17 cellular contexts compared by ENCODE assay signal in genomic region chr14:104359969-104360442, GRCh38.
DNase-seq lines count a peak whose midpoint lies in the region; ATAC-seq, FAIRE-seq and TF ChIP-seq lines count a peak whose summit lies in the region.
"Had no signal": no experiment of that assay in that cellular context is flagged by ENCODE, and none has a peak within 500 bp of the region (broad histone marks: within the 10 kb centered on the region; RNA-seq: fewer than 3 reads in every experiment).

No MANE protein-coding gene starts in this region.

- H3K36me3 ChIP-seq in kidney (ENCODE audit: control insufficient read depth in 1 of 2, insufficient read depth in 2 of 2, low read length in 2 of 2) (no peaks in the 10 kb centered on the region), spleen (no peaks in the 10 kb centered on the region)

- no peaks in the 10 kb centered on the region for H3K27me3 ChIP-seq in H9 (ENCODE audit: insufficient read depth, low read length)
- H3K27me3 ChIP-seq in spleen (replicated peaks in 1 of 7), result peaks cover 0 to 19% (median 0%) of the 10 kb centered on the region in 7 donors

- in situ Hi-C loops in ACHN (cut with HindIII; ENCODE audit: low pct_ligation_motif_present, low pct_unique_long_range_greater_than_20kb, low sequenced_read_pairs), result no loop called here

- no peaks in the 10 kb centered on the region for H3K36me3 Mint-ChIP-seq in activated T-cell treated with anti-CD3 and anti-CD28 coated beads, Interleukin-2, amount 50 U/mL, for 4 hours (ENCODE audit: insufficient read depth)
- no peaks in the 10 kb centered on the region; a peak in 1 of 7 replicates for H3K36me3 Mint-ChIP-seq in H9 (ENCODE audit: insufficient read depth in 1 of 3, low read depth in 3 of 3)

- H3K4me1 Mint-ChIP-seq in activated T-cell treated with anti-CD3 and anti-CD28 coated beads, Interleukin-2, amount 50 U/mL, for 4 hours (ENCODE audit: low read depth), result no peaks in the 10 kb centered on the region
- H3K4me1 Mint-ChIP-seq in H9, result no peaks in the 10 kb centered on the region

- H3K27ac ChIP-seq in H9 (ENCODE audit: insufficient read length, low read depth, low read length), result no peak overlapping the region
- H3K27ac ChIP-seq in kidney (ENCODE audit: low read depth in 2 of 2, low read length in 2 of 2), result no peak overlapping the region
- no peak overlapping the region for H3K27ac ChIP-seq in spleen

- no peak for FAIRE-seq in kidney (lab: Jason Lieb, UNC)
- FAIRE-seq: H54 had no signal

- no CpG with 5 or more reads among the region's 7 CpGs for WGBS in H9 (ENCODE audit: extremely low coverage, insufficient read length, low lambda C conversion rate)
- WGBS in spleen, 5 donors, result 84 to 90% (median 89%) methylated on average over 3 to 7 of the region's 7 CpGs

- peaks cover 3% of the 10 kb centered on the region for H3K27me3 Mint-ChIP-seq in activated T-cell treated with anti-CD3 and anti-CD28 coated beads, Interleukin-2, amount 50 U/mL, for 4 hours (ENCODE audit: low read depth)
- H3K27me3 Mint-ChIP-seq in H9 (ENCODE audit: low read depth), result peaks cover 3% of the 10 kb centered on the region

- peaks cover 4% of the 10 kb centered on the region for H3K23me2 ChIP-seq in H9 (ENCODE audit: insufficient read length, low read depth, low read length, poor library complexity, severe bottlenecking)

- H3K27ac Mint-ChIP-seq in H9, result no peak overlapping the region; a peak in 1 of 7 replicates

- no peak overlapping the region for H3K4me3 Mint-ChIP-seq in activated T-cell treated with anti-CD3 and anti-CD28 coated beads, Interleukin-2, amount 50 U/mL, for 4 hours
- H3K4me3 Mint-ChIP-seq in H9, result no peak overlapping the region

- no peak overlapping the region; the same call in 1 of the 2 replicates for H3K14ac ChIP-seq in H9 (ENCODE audit: insufficient read depth, low read length)

- no peak overlapping the region for H2BK20ac ChIP-seq in H9 (ENCODE audit: low read depth, low read length, poor library complexity, severe bottlenecking)

- no peak overlapping the region for H3T11ph ChIP-seq in H9 (ENCODE audit: low read length)

- no peak overlapping the region for H4K91ac ChIP-seq in H9 (ENCODE audit: insufficient read length, low read depth, low read length)

- H3K9me3 Mint-ChIP-seq in activated T-cell treated with anti-CD3 and anti-CD28 coated beads, Interleukin-2, amount 50 U/mL, for 4 hours, result no peaks in the 10 kb centered on the region
- H3K9me3 Mint-ChIP-seq in H9, result no peaks in the 10 kb centered on the region; a peak in 1 of 5 replicates

- TF ChIP-seq CTCF in H9 (conservative IDR thresholded peaks at IDR 0.05), result no peak
- TF ChIP-seq CTCF in kidney (IDR thresholded peaks at IDR 0.05; ENCODE audit: borderline replicate concordance, extremely low read depth, insufficient read depth), result no peak
- TF ChIP-seq CTCF in spleen (IDR thresholded peaks at IDR 0.05 in 8 of 11, conservative IDR thresholded peaks at IDR 0.05 in 3 of 11), result no peak

- H3K9ac ChIP-seq in H9 (ENCODE audit: extremely low read depth, insufficient read length, low read length) (no peak overlapping the region), kidney (ENCODE audit: low read length in 2 of 2) (no peak overlapping the region)

- no peak overlapping the region for H4K8ac ChIP-seq in H9 (replicated peaks; ENCODE audit: insufficient read length, low read depth, low read length)

- H4K20me1 ChIP-seq in H9 (ENCODE audit: control insufficient read depth, insufficient read depth, insufficient read length), result no peaks in the 10 kb centered on the region

- H3K4me1 ChIP-seq in H9 (ENCODE audit: insufficient read depth, low read length) (no peaks in the 10 kb centered on the region), kidney (ENCODE audit: control insufficient read depth in 1 of 2, insufficient read depth in 1 of 2, low read depth in 1 of 2, low read length in 2 of 2) (no peaks in the 10 kb centered on the region), spleen (peaks cover 0 to 20% (median 5%) of the 10 kb centered on the region in 6 donors)

- TF ChIP-seq POLR2A in spleen (IDR thresholded peaks at IDR 0.05), result no peak

- H3K4ac ChIP-seq in H9 (ENCODE audit: low read depth, low read length), result no peak overlapping the region

- no peaks in the 10 kb centered on the region for H3K79me2 ChIP-seq in H9 (ENCODE audit: insufficient read depth, low read length)

- H3K56ac ChIP-seq in H9 (ENCODE audit: insufficient read length, low read depth, low read length), result no peak overlapping the region

- ATAC-seq in activated T-cell treated with anti-CD3 and anti-CD28 coated beads, Interleukin-2, amount 50 U/mL, for 4 hours, result no peak
- no peak for ATAC-seq in HG03039 (IDR thresholded peaks at IDR 0.05; ENCODE audit: unreplicated experiment)
- no peak for ATAC-seq in HG02623 (IDR thresholded peaks at IDR 0.05; ENCODE audit: unreplicated experiment)
- ATAC-seq: Panc1 had no signal

- H2AFZ ChIP-seq in H9 (ENCODE audit: low read length), result no peak overlapping the region

- DNase-seq in activated T-cell treated with anti-CD3 and anti-CD28 coated beads, Interleukin-2, amount 50 U/mL, for 4 hours, result peak; percentile 3
- no peak for DNase-seq in activated T-cell treated with anti-CD3 and anti-CD28 coated beads, Interleukin-2, amount 50 U/mL, for 1 hour
- peak; percentile 25 for DNase-seq in H9
- DNase-seq in kidney, result peak; percentile 44
- DNase-seq in spleen, result peak; percentile 70
- no peak for DNase-seq in ACHN
- DNase-seq: C1 segment of cervical spinal cord, IMR-90, Kasumi-1, NCI-H1417, NCI-H2029, NCI-H510A, NCI-H82 had no signal

- no peak overlapping the region for H3K23ac ChIP-seq in H9 (ENCODE audit: insufficient read length, low read depth, low read length)

- no peak overlapping the region for H4K5ac ChIP-seq in H9 (ENCODE audit: insufficient read length, low read depth, low read length)

- no peak overlapping the region for H2BK5ac ChIP-seq in H9 (ENCODE audit: insufficient read length, low read length)

- no peak overlapping the region for H2BK12ac ChIP-seq in H9 (ENCODE audit: insufficient read length, low read depth, low read length)

- H2AK5ac ChIP-seq in H9 (ENCODE audit: insufficient read length, low read length), result no peak overlapping the region

- H3K9me3 ChIP-seq in H9 (ENCODE audit: control insufficient read depth, low read depth, low read length), result no peaks in the 10 kb centered on the region
- no peaks in the 10 kb centered on the region for H3K9me3 ChIP-seq in kidney (ENCODE audit: control insufficient read depth in 1 of 2, low read length in 2 of 2)
- no peaks in the 10 kb centered on the region for H3K9me3 ChIP-seq in spleen

- no peak overlapping the region for H3K4me2 ChIP-seq in H9 (ENCODE audit: insufficient read depth, insufficient read length, low read length)

- H3K4me3 ChIP-seq in kidney (ENCODE audit: low read length in 2 of 2) (no peak overlapping the region), spleen (no peak overlapping the region)

- intact Hi-C loops in kidney (cut with DNase I), result no loop called here
- intact Hi-C loops in spleen (cut with DNase I; ENCODE audit: low total_unique reads), result no loop called here

- H2BK15ac ChIP-seq in H9 (ENCODE audit: low read depth, low read length), result no peak overlapping the region

- no peak overlapping the region for H2BK120ac ChIP-seq in H9 (ENCODE audit: low read depth, low read length, poor library complexity, severe bottlenecking)

- no peak overlapping the region for H3K18ac ChIP-seq in H9 (ENCODE audit: insufficient read length, low read depth, low read length)

- H3K79me1 ChIP-seq in H9 (ENCODE audit: insufficient read depth, low read depth, low read length, poor library complexity, severe bottlenecking), result no peaks in the 10 kb centered on the region

Comparison
In these comparisons a context has a peak if more than half of its experiments do, and no peak if none do; other contexts are left out.
1. DNase-seq: peak in activated T-cell treated with anti-CD3 and anti-CD28 coated beads, Interleukin-2, amount 50 U/mL, for 4 hours (single experiment), H9 (single experiment), kidney (single experiment) and spleen (single experiment); none in activated T-cell treated with anti-CD3 and anti-CD28 coated beads, Interleukin-2, amount 50 U/mL, for 1 hour (single experiment) and ACHN (single experiment).